In the genomic region with DNA sequence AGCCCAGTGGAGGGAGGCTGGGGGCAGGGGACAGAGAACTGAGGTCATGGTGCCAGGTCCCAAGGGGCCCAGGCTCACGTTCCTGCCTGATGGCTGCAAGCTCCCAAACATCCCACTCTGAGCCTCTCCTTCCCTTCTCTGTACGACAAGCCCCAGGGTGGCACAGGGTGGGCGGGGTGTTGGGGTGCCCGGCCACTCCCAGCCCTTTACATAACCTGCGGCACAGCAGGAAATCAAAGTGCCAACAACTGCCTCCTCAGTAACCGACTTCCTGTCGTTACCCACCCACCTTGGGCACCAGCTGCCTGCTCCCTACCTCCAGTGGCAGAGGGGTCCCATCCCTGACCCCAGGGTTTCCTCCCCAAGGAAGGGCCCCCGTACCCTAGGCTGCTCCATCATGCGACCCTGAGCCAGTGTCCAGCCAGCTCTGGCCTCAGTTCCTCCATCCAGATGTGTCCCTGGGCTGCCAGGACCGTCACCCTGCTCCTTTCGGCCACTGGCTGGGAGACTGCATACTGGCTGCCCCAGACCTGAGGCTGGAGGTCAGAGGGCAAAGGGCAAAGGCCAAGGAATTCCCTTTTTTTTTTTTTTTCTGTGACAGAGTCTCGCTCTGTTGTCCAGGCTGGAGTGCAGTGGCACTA, we compare ENCODE assay signal across 8 cellular contexts. TPM values are rescaled to one million over a fixed set of nuclear protein-coding genes. Genes with fewer than 3 reads are reported as not detected.
DNase-seq lines count a peak whose midpoint lies in the region; ATAC-seq and TF ChIP-seq lines count a peak whose summit lies in the region.

No MANE protein-coding gene starts in this region.

- WGBS in mesenchymal stem cell = 75% methylated on average over 11 of the region's 12 CpGs

- H3K27ac Mint-ChIP-seq in activated naive CD4-positive, alpha-beta T cell treated with anti-CD3 and anti-CD28 coated beads, Interleukin-2, amount 50 U/mL, for 72 hours = peak overlapping the region in 1 of 2 donors; percentile 66
- no peak overlapping the region for H3K27ac Mint-ChIP-seq in type B pancreatic cell

- H3K9me3 Mint-ChIP-seq in activated naive CD4-positive, alpha-beta T cell treated with anti-CD3 and anti-CD28 coated beads, Interleukin-2, amount 50 U/mL, for 72 hours = no peaks in the 10 kb centered on the region
- H3K9me3 Mint-ChIP-seq in type B pancreatic cell = no peaks in the 10 kb centered on the region

- peak overlapping the region; percentile 88 for H2AK5ac ChIP-seq in mesenchymal stem cell (ENCODE audit: low read length, severe bottlenecking)

- H3K4ac ChIP-seq in mesenchymal stem cell (ENCODE audit: low read depth in 1 of 2, low read length in 2 of 2) = peak overlapping the region; percentile 2 to 97

- peaks cover 25% of the 10 kb centered on the region for H3K27me3 Mint-ChIP-seq in type B pancreatic cell

- H3K18ac ChIP-seq in mesenchymal stem cell (ENCODE audit: low read depth in 1 of 2, low read length in 2 of 2) = peak overlapping the region; percentile 91 to 93

- peak overlapping the region; percentile 99 to 100 for H2BK12ac ChIP-seq in mesenchymal stem cell (ENCODE audit: low read length in 2 of 2)

- H3K36me3 ChIP-seq in mesenchymal stem cell (ENCODE audit: control insufficient read depth in 1 of 2, insufficient read depth in 2 of 2, low read depth in 1 of 2, low read length in 2 of 2) (no peaks in the 10 kb centered on the region), upper lobe of right lung (no peaks in the 10 kb centered on the region)

- H3K27ac ChIP-seq in mesenchymal stem cell (ENCODE audit: low read length, poor library complexity, severe bottlenecking) (no peak overlapping the region), upper lobe of right lung (peak overlapping the region; percentile 98)

- no peak overlapping the region for H2BK5ac ChIP-seq in mesenchymal stem cell (ENCODE audit: low read depth, low read length, poor library complexity, severe bottlenecking)

- H3K36me3 Mint-ChIP-seq in activated naive CD4-positive, alpha-beta T cell treated with anti-CD3 and anti-CD28 coated beads, Interleukin-2, amount 50 U/mL, for 72 hours = no peaks in the 10 kb centered on the region
- H3K36me3 Mint-ChIP-seq in type B pancreatic cell = no peaks in the 10 kb centered on the region

- no peaks in the 10 kb centered on the region for H3K9me3 ChIP-seq in mesenchymal stem cell (ENCODE audit: control insufficient read depth, low read length)
- no peaks in the 10 kb centered on the region for H3K9me3 ChIP-seq in upper lobe of right lung

- H3K79me1 ChIP-seq in mesenchymal stem cell (replicated peaks; ENCODE audit: low read length, poor library complexity, severe bottlenecking) = no peaks in the 10 kb centered on the region

- H3K4me2 ChIP-seq in mesenchymal stem cell (ENCODE audit: low read length, poor library complexity, severe bottlenecking) = no peak overlapping the region

- ATAC-seq in activated naive CD4-positive, alpha-beta T cell treated with anti-CD3 and anti-CD28 coated beads, Interleukin-2, amount 50 U/mL, for 72 hours = peak; percentile 55 to 78
- ATAC-seq in upper lobe of right lung (peak; percentile 71), GM18867 (IDR thresholded peaks at IDR 0.05; ENCODE audit: unreplicated experiment) (no peak)

- no peak for TF ChIP-seq CTCF in upper lobe of right lung (IDR thresholded peaks at IDR 0.05)
- TF ChIP-seq CTCF in type B pancreatic cell (conservative IDR thresholded peaks at IDR 0.05) = no peak

- H3K4me1 ChIP-seq in mesenchymal stem cell (ENCODE audit: control insufficient read depth, insufficient read depth, low read depth, low read length) (peaks cover 30% of the 10 kb centered on the region), upper lobe of right lung (peaks cover 50% of the 10 kb centered on the region)

- no peak overlapping the region for H3K4me3 ChIP-seq in mesenchymal stem cell (ENCODE audit: insufficient read depth in 1 of 2, low read depth in 1 of 2, low read length in 2 of 2)
- no peak overlapping the region for H3K4me3 ChIP-seq in upper lobe of right lung

- no peak overlapping the region for H2AFZ ChIP-seq in mesenchymal stem cell (ENCODE audit: low read depth, low read length)

- H2BK15ac ChIP-seq in mesenchymal stem cell (ENCODE audit: low read depth, poor library complexity, severe bottlenecking) = peak overlapping the region; percentile 98

- no peak overlapping the region for H3K9ac ChIP-seq in mesenchymal stem cell (ENCODE audit: low read length)

- DNase-seq in NCI-H2171 treated with DMSO at 0.1 percent for 48 hours (lab: John Stamatoyannopoulos, UW) (peak; percentile 24), NCI-H2171 (lab: John Stamatoyannopoulos, UW) (no peak), mesenchymal stem cell (peak; percentile 41), upper lobe of right lung (peak; percentile 90), type B pancreatic cell (ENCODE audit: extremely low spot score, unreplicated experiment) (no peak), NCI-H1694 treated with DMSO at 0.1 percent for 48 hours (lab: John Stamatoyannopoulos, UW) (no peak)
- DNase-seq in activated naive CD4-positive, alpha-beta T cell treated with anti-CD3 and anti-CD28 coated beads, Interleukin-2, amount 50 U/mL, for 72 hours (ENCODE audit: low spot score in 2 of 2) = no peak

- peak overlapping the region; percentile 95 for H2BK120ac ChIP-seq in mesenchymal stem cell (ENCODE audit: low read depth, low read length)

- peak overlapping the region; percentile 95 for H4K8ac ChIP-seq in mesenchymal stem cell (ENCODE audit: low read length)

- no peak overlapping the region for H3K23ac ChIP-seq in mesenchymal stem cell (ENCODE audit: low read length in 2 of 2)

- H3K14ac ChIP-seq in mesenchymal stem cell (ENCODE audit: low read length in 2 of 2) = peak overlapping the region in 1 of 2 experiments; percentile 72

- no peak overlapping the region for H3K4me3 Mint-ChIP-seq in type B pancreatic cell

- intact Hi-C loops in upper lobe of right lung (cut with DNase I) = no loop called here

- H3K4me1 Mint-ChIP-seq in type B pancreatic cell (ENCODE audit: unreplicated experiment) = no peaks in the 10 kb centered on the region

- H4K91ac ChIP-seq in mesenchymal stem cell (ENCODE audit: low read length) = peak overlapping the region; percentile 98

- H3K27me3 ChIP-seq in mesenchymal stem cell (ENCODE audit: control insufficient read depth in 1 of 2, insufficient read depth in 1 of 2, low read length in 2 of 2) (peaks cover 0 to 5% of the 10 kb centered on the region in 2 experiments), upper lobe of right lung (no peaks in the 10 kb centered on the region)

RNA-seq across cellular contexts. Expression of a gene that starts 27.7 kb away (rescaled TPM):
- total RNA-seq in activated naive CD4-positive, alpha-beta T cell treated with anti-CD3 and anti-CD28 coated beads, Interleukin-2, amount 50 U/mL, for 72 hours = 10 to 100 TPM; 10.4 to 23.1 TPM
- 101 TPM for polyA plus RNA-seq in mesenchymal stem cell (2013, experiment 1 of 2)
- polyA plus RNA-seq in mesenchymal stem cell (2013, experiment 2 of 2) = 98.4 TPM
- total RNA-seq in upper lobe of right lung (150 TPM), type B pancreatic cell (ENCODE audit: low replicate concordance) (12.5 and 17.8 TPM in 2 replicates)

Comparison
In these comparisons a context has a peak if more than half of its experiments do, and no peak if none do; other contexts are left out.
1. DNase-seq: peak in NCI-H2171 treated with DMSO at 0.1 percent for 48 hours (single experiment), mesenchymal stem cell (single experiment) and upper lobe of right lung (single experiment); none in NCI-H2171 (single experiment), activated naive CD4-positive, alpha-beta T cell treated with anti-CD3 and anti-CD28 coated beads, Interleukin-2, amount 50 U/mL, for 72 hours (0 of 2), type B pancreatic cell (single experiment) and NCI-H1694 treated with DMSO at 0.1 percent for 48 hours (single experiment).